ENCODE assay signal across 8 cellular contexts in the genomic region with DNA sequence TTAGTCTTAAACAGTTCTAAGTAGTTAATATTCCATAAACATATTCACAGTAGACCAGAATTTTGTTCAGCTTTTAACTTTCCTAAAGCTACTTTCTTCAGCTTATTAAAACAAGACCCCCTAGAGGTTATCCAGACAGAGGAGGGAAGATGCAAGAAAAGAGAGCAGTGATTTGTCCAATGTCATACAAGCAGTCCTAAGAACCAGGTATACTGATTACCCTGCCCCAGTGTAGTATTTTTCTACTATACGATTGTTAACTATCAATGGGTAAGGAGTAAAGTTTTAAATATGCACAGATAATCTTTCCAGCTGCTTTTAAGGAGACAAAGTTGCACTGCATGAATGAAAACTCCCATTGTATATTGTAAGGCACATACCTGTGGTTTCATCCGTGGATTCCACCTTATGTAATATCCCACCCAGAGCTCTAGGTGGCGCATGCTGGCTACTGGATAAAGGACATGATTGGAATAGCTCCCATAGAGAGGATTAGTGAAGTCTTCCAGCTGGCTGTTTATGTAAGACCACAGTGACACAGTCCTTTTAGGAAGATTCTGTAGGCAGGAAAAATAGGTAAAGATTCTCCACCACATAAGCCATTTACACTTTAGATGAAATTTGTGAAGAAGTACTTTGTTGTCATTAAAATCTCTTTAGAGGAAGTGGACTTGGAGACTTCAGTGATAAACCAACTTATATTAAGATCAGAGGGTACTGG. TPM values are rescaled to one million over a fixed set of nuclear protein-coding genes. Genes with fewer than 3 reads are reported as not detected.
DNase-seq lines count a peak whose midpoint lies in the region; ATAC-seq and TF ChIP-seq lines count a peak whose summit lies in the region.

No MANE protein-coding gene starts in this region.

- H3K27ac Mint-ChIP-seq in activated CD4-positive, alpha-beta T cell treated with anti-CD3 and anti-CD28 coated beads for 36 hours: no peak overlapping the region

- no peak for TF ChIP-seq POLR2A in right lobe of liver (IDR thresholded peaks at IDR 0.05)

- H3K36me3 Mint-ChIP-seq in activated CD4-positive, alpha-beta T cell treated with anti-CD3 and anti-CD28 coated beads for 36 hours (ENCODE audit: low read depth): peaks cover 43% of the 10 kb centered on the region

- H3K27me3 ChIP-seq in colonic mucosa (no peaks in the 10 kb centered on the region), right lobe of liver (no peaks in the 10 kb centered on the region)

- CTCF ChIA-PET in activated CD4-positive, alpha-beta T cell treated with anti-CD3 and anti-CD28 coated beads for 36 hours (lab: Charles Lee): interaction anchor here (0.6 to 5.0 kb wide), 36 partner anchors 9 to 684 kb away, joined by 3 to 39 read pairs (median 4); partner anchors contain the start of genes FAM76B and MAML2

- no peaks in the 10 kb centered on the region for H3K4me1 ChIP-seq in colonic mucosa
- no peaks in the 10 kb centered on the region for H3K4me1 ChIP-seq in right lobe of liver

- POLR2A ChIA-PET in activated CD4-positive, alpha-beta T cell treated with anti-CD3 and anti-CD28 coated beads for 36 hours (lab: Charles Lee): interaction anchor here (0.5 to 0.7 kb wide), 2 partner anchors 190 to 503 kb away, joined by 3 read pairs; no protein-coding TSS in a partner anchor

- H3K9me3 ChIP-seq in colonic mucosa (no peaks in the 10 kb centered on the region), right lobe of liver (no peaks in the 10 kb centered on the region)

- peak; percentile 91 for TF ChIP-seq CTCF in colonic mucosa (IDR thresholded peaks at IDR 0.05)
- peak; percentile 78 to 83 (median 80) for TF ChIP-seq CTCF in right lobe of liver (IDR thresholded peaks at IDR 0.05)

- H3K27me3 Mint-ChIP-seq in activated CD4-positive, alpha-beta T cell treated with anti-CD3 and anti-CD28 coated beads for 36 hours: no peaks in the 10 kb centered on the region

- ATAC-seq in GM19025 (IDR thresholded peaks at IDR 0.05; ENCODE audit: low read depth, unreplicated experiment) (peak; percentile 83), HG03342 (IDR thresholded peaks at IDR 0.05; ENCODE audit: unreplicated experiment) (peak; percentile 91), right lobe of liver (peak; percentile 95 to 99 (median 97))
- peak; percentile 87 for ATAC-seq in activated CD4-positive, alpha-beta T cell treated with anti-CD3 and anti-CD28 coated beads for 36 hours

- no peaks in the 10 kb centered on the region for H3K36me3 ChIP-seq in colonic mucosa
- H3K36me3 ChIP-seq in right lobe of liver: peaks cover 0 to 25% (median 14%) of the 10 kb centered on the region in 4 donors

- H3K4me3 ChIP-seq in colonic mucosa (no peak overlapping the region), right lobe of liver (no peak overlapping the region)

- H3K27ac ChIP-seq in colonic mucosa (no peak overlapping the region), right lobe of liver (no peak overlapping the region)

- WGBS in right lobe of liver (ENCODE audit: insufficient coverage, low coverage, low lambda C conversion rate, missing lambda C conversion rate): 15% methylated on average over 3 of the region's 3 CpGs

- peaks cover 6% of the 10 kb centered on the region for H3K4me1 Mint-ChIP-seq in activated CD4-positive, alpha-beta T cell treated with anti-CD3 and anti-CD28 coated beads for 36 hours

- H3K9ac ChIP-seq in colonic mucosa (ENCODE audit: low read depth in 2 of 2, low read length in 2 of 2): no peak overlapping the region

- peak in 12 of 14 donors; percentile 1 to 88 (median 8) for DNase-seq in C1 segment of cervical spinal cord (lab: John Stamatoyannopoulos, UW)
- DNase-seq in NCI-H345 treated with DMSO at 0.1 percent for 48 hours (lab: John Stamatoyannopoulos, UW; ENCODE audit: unreplicated experiment): peak; percentile 66
- DNase-seq in activated CD4-positive, alpha-beta T cell treated with anti-CD3 and anti-CD28 coated beads for 36 hours: peak; percentile 69
- DNase-seq in colonic mucosa: peak; percentile 72
- peak in 2 of 3 donors; percentile 35 to 60 for DNase-seq in right lobe of liver
- peak; percentile 6 to 32 (median 32) for DNase-seq in stimulated activated CD4-positive, alpha-beta T cell treated with anti-CD3 and anti-CD28 coated beads, TNF-alpha, amount 100 ng/mL, for 4 hours (ENCODE audit: low read depth in 3 of 3)

- H3K4me3 Mint-ChIP-seq in activated CD4-positive, alpha-beta T cell treated with anti-CD3 and anti-CD28 coated beads for 36 hours: no peak overlapping the region

- H3K9me3 Mint-ChIP-seq in activated CD4-positive, alpha-beta T cell treated with anti-CD3 and anti-CD28 coated beads for 36 hours (ENCODE audit: low read depth): no peaks in the 10 kb centered on the region

- intact Hi-C loops in activated CD4-positive, alpha-beta T cell treated with anti-CD3 and anti-CD28 coated beads for 36 hours (cut with DNase I, micrococcal nuclease): loop anchor here (1.0 to 5.0 kb wide), 9 partner anchors 86 to 590 kb away; partner anchors contain the start of genes MAML2 (in 2 of the 2) and MTMR2 (in 1 of the 2)
- intact Hi-C loops in colonic mucosa (cut with DNase I) (no loop called here), right lobe of liver (cut with DNase I) (no loop called here)

RNA-seq across cellular contexts. Expression of gene CEP57, which starts 45.6 kb away (rescaled TPM):
- total RNA-seq in activated CD4-positive, alpha-beta T cell treated with anti-CD3 and anti-CD28 coated beads for 36 hours: 100 to 1,000 TPM; 101 to 134 TPM
- 10 to 100 TPM; 39.9 to 47.3 TPM for total RNA-seq in colonic mucosa
- 10 to 100 TPM; 25.5 to 46.2 (median 36.1) TPM for total RNA-seq in right lobe of liver

RNA-seq across cellular contexts. Expression of gene FAM76B, which starts 46.3 kb away (rescaled TPM):
- 10 to 100 TPM; 46.3 to 69.3 TPM for total RNA-seq in activated CD4-positive, alpha-beta T cell treated with anti-CD3 and anti-CD28 coated beads for 36 hours
- 10 to 100 TPM; 17.5 to 22.1 TPM for total RNA-seq in colonic mucosa
- total RNA-seq in right lobe of liver: 10 to 100 TPM; 12.9 to 28.1 (median 16.6) TPM

Comparison
In these comparisons a context has a peak if more than half of its experiments do, and no peak if none do; other contexts are left out.
1. DNase-seq: peak in every context shown above with its lines; median percentile 72 in colonic mucosa; 69 in activated CD4-positive, alpha-beta T cell treated with anti-CD3 and anti-CD28 coated beads for 36 hours; 66 in NCI-H345 treated with DMSO at 0.1 percent for 48 hours; 48 in right lobe of liver; 32 in stimulated activated CD4-positive, alpha-beta T cell treated with anti-CD3 and anti-CD28 coated beads, TNF-alpha, amount 100 ng/mL, for 4 hours; 8 in C1 segment of cervical spinal cord.
2. intact Hi-C loops: an anchor here in activated CD4-positive, alpha-beta T cell treated with anti-CD3 and anti-CD28 coated beads for 36 hours (1.0 to 5.0 kb wide); none called in colonic mucosa and right lobe of liver.